Comparison of ENCODE assay signal across 24 cellular contexts in genomic region chr2:105540642-105541041, GRCh38.
"Had no signal": no experiment of that assay in that cellular context is flagged by ENCODE, and none has a peak within 500 bp of the region (broad histone marks: within the 10 kb centered on the region; RNA-seq: fewer than 3 reads in every experiment).

No MANE protein-coding gene starts in this region.

- H3K9ac ChIP-seq: SK-N-SH had no signal

- DNase-seq: activated B cell treated with CpG ODN at 0.5 μM for 24 hours; activated CD4-positive, alpha-beta memory T cell treated with anti-CD3 and anti-CD28 coated beads for 36 hours; activated CD4-positive, alpha-beta T cell treated with anti-CD3 and anti-CD28 coated beads, Interleukin-2, amount 10 ng/mL, durations not matched to agents 7 days and 5 days; activated CD8-positive, alpha-beta memory T cell treated with anti-CD3 and anti-CD28 coated beads for 24 hours; activated gamma-delta T cell treated with Interleukin-2 at 50 U/mL for 16 hours; activated naive CD4-positive, alpha-beta T cell treated with anti-CD3 and anti-CD28 coated beads, Interleukin-2, amount 10 ng/mL, durations not matched to agents 7 days and 5 days; activated naive CD8-positive, alpha-beta T cell treated with anti-CD3 and anti-CD28 coated beads for 36 hours; brain microvascular endothelial cell; KG1; NCI-H1048; NCI-H146; NCI-H187 treated with DMSO at 0.1 percent for 48 hours; NCI-H2081 treated with DMSO at 0.1 percent for 48 hours; NCI-H2171; NCI-H226; NCI-H526; NCI-H774; Peyer's patch; Right ventricle myocardium superior; SJCRH30; SK-N-SH; T-helper 1 cell had no signal

- H3K27ac ChIP-seq: brain microvascular endothelial cell, cardiac muscle cell, Peyer's patch, RWPE1, SJCRH30 had no signal

- H3K4me2 ChIP-seq: SK-N-SH had no signal

- H3K9me2 ChIP-seq: SK-N-SH had no signal

- H3K27me3 ChIP-seq: brain microvascular endothelial cell, cardiac muscle cell, Peyer's patch, SJCRH30 had no signal

- H3K4me3 ChIP-seq: cardiac muscle cell, Peyer's patch, SJCRH30 had no signal

- H3K9me3 ChIP-seq: SJCRH30, SK-N-SH had no signal

- H3K36me3 ChIP-seq: brain microvascular endothelial cell, cardiac muscle cell, Peyer's patch, SJCRH30 had no signal

- H3K4me1 ChIP-seq: Peyer's patch, SJCRH30 had no signal
